8 cellular contexts compared by ENCODE assay signal in genomic region chr3:44339181-44339741, GRCh38. TPM values are rescaled to one million over a fixed set of nuclear protein-coding genes. Genes with fewer than 3 reads are reported as not detected.
DNase-seq lines count a peak whose midpoint lies in the region; ATAC-seq and TF ChIP-seq lines count a peak whose summit lies in the region.

No MANE protein-coding gene starts in this region.

- peaks cover 6% of the 10 kb centered on the region for H3K27me3 Mint-ChIP-seq in T-helper 2 cell treated with Interferon-gamma antibody and Interleukin-4, amounts not matched to agents 5 μg/mL and 100 μg/mL, for 36 hours (ENCODE audit: low read depth)
- peaks cover 2% of the 10 kb centered on the region for H3K27me3 Mint-ChIP-seq in activated naive CD8-positive, alpha-beta T cell treated with anti-CD3 and anti-CD28 coated beads, Interleukin-2, amount 10 ng/mL, durations not matched to agents 7 days and 5 days

- peaks cover 11% of the 10 kb centered on the region for H3K36me3 Mint-ChIP-seq in T-helper 2 cell treated with Interferon-gamma antibody and Interleukin-4, amounts not matched to agents 5 μg/mL and 100 μg/mL, for 36 hours (ENCODE audit: low read depth)
- peaks cover 5% of the 10 kb centered on the region for H3K36me3 Mint-ChIP-seq in activated naive CD8-positive, alpha-beta T cell treated with anti-CD3 and anti-CD28 coated beads, Interleukin-2, amount 10 ng/mL, durations not matched to agents 7 days and 5 days

- H3K4me1 Mint-ChIP-seq in T-helper 2 cell treated with Interferon-gamma antibody and Interleukin-4, amounts not matched to agents 5 μg/mL and 100 μg/mL, for 36 hours (ENCODE audit: low read depth), result peaks cover 20% of the 10 kb centered on the region
- peaks cover 13% of the 10 kb centered on the region for H3K4me1 Mint-ChIP-seq in activated naive CD8-positive, alpha-beta T cell treated with anti-CD3 and anti-CD28 coated beads, Interleukin-2, amount 10 ng/mL, durations not matched to agents 7 days and 5 days

- peak overlapping the region; percentile 98 for H3K27ac Mint-ChIP-seq in T-helper 2 cell treated with Interferon-gamma antibody and Interleukin-4, amounts not matched to agents 5 μg/mL and 100 μg/mL, for 36 hours
- peak overlapping the region; percentile 98 for H3K27ac Mint-ChIP-seq in activated naive CD8-positive, alpha-beta T cell treated with anti-CD3 and anti-CD28 coated beads, Interleukin-2, amount 10 ng/mL, durations not matched to agents 7 days and 5 days

- H3K27me3 ChIP-seq in kidney epithelial cell (ENCODE audit: control insufficient read depth, insufficient read depth, low read length), result no peaks in the 10 kb centered on the region

- peak overlapping the region; percentile 98 for H3K4me3 Mint-ChIP-seq in T-helper 2 cell treated with Interferon-gamma antibody and Interleukin-4, amounts not matched to agents 5 μg/mL and 100 μg/mL, for 36 hours
- H3K4me3 Mint-ChIP-seq in activated naive CD8-positive, alpha-beta T cell treated with anti-CD3 and anti-CD28 coated beads, Interleukin-2, amount 10 ng/mL, durations not matched to agents 7 days and 5 days, result peak overlapping the region; percentile 97

- DNase-seq in T-helper 2 cell treated with Interferon-gamma antibody and Interleukin-4, amounts not matched to agents 5 μg/mL and 100 μg/mL, for 36 hours (ENCODE audit: low spot score), result no peak
- DNase-seq in T-helper 2 cell (no peak), kidney epithelial cell (ENCODE audit: low read depth) (no peak)
- DNase-seq in activated naive CD8-positive, alpha-beta T cell treated with anti-CD3 and anti-CD28 coated beads, Interleukin-2, amount 10 ng/mL, durations not matched to agents 7 days and 5 days, result no peak

- ATAC-seq in activated naive CD8-positive, alpha-beta T cell treated with anti-CD3 and anti-CD28 coated beads, Interleukin-2, amount 10 ng/mL, durations not matched to agents 7 days and 5 days (ENCODE audit: low read depth), result no peak
- ATAC-seq in GM21576 (IDR thresholded peaks at IDR 0.05; ENCODE audit: unreplicated experiment), result no peak
- ATAC-seq in GM18505 (IDR thresholded peaks at IDR 0.05; ENCODE audit: unreplicated experiment), result no peak
- ATAC-seq in GM18870 (IDR thresholded peaks at IDR 0.05; ENCODE audit: unreplicated experiment), result no peak

- no peaks in the 10 kb centered on the region for H3K36me3 ChIP-seq in kidney epithelial cell (ENCODE audit: control insufficient read depth, insufficient read depth, low read length)

- POLR2A ChIA-PET in activated naive CD8-positive, alpha-beta T cell treated with anti-CD3 and anti-CD28 coated beads, Interleukin-2, amount 10 ng/mL, durations not matched to agents 7 days and 5 days (lab: Charles Lee), result interaction anchor here (0.6 to 3.6 kb wide), 5 partner anchors 101 to 172 kb away, joined by 3 to 29 read pairs (median 12); partner anchors contain the start of gene ZNF445

- H3K27ac ChIP-seq in temporal lobe (ENCODE audit: low read depth, low read length), result peak overlapping the region; percentile 87

- TF ChIP-seq CTCF in kidney epithelial cell (IDR thresholded peaks at IDR 0.05; ENCODE audit: insufficient read depth, low read length, poor library complexity, severe bottlenecking), result no peak

- no peaks in the 10 kb centered on the region for H3K9me3 Mint-ChIP-seq in T-helper 2 cell treated with Interferon-gamma antibody and Interleukin-4, amounts not matched to agents 5 μg/mL and 100 μg/mL, for 36 hours
- no peaks in the 10 kb centered on the region for H3K9me3 Mint-ChIP-seq in activated naive CD8-positive, alpha-beta T cell treated with anti-CD3 and anti-CD28 coated beads, Interleukin-2, amount 10 ng/mL, durations not matched to agents 7 days and 5 days

- H3K4me3 ChIP-seq in kidney epithelial cell (ENCODE audit: low read depth, low read length), result peak overlapping the region; percentile 53

- no peak for TF ChIP-seq POLR2A in GM18505 (IDR thresholded peaks at IDR 0.05; ENCODE audit: borderline replicate concordance, extremely low read depth, insufficient read depth, insufficient read length)

RNA-seq across cellular contexts. Expression of gene TCAIM, which starts 0.7 kb away (rescaled TPM):
- total RNA-seq in activated naive CD8-positive, alpha-beta T cell treated with anti-CD3 and anti-CD28 coated beads, Interleukin-2, amount 10 ng/mL, durations not matched to agents 7 days and 5 days, result 10 to 100 TPM; 19.4 to 20.9 TPM
- total RNA-seq in kidney epithelial cell (29.0 and 30.3 TPM in 2 replicates), temporal lobe (28.5 TPM)
